In genomic region chr2:186751790-186752189, GRCh38 we compare ENCODE assay signal across 11 cellular contexts. TPM values are rescaled to one million over a fixed set of nuclear protein-coding genes. Genes with fewer than 3 reads are reported as not detected.
DNase-seq lines count a peak whose midpoint lies in the region; ATAC-seq and TF ChIP-seq lines count a peak whose summit lies in the region.
"Had no signal": no experiment of that assay in that cellular context is flagged by ENCODE, and none has a peak within 500 bp of the region (broad histone marks: within the 10 kb centered on the region; RNA-seq: fewer than 3 reads in every experiment).

No MANE protein-coding gene starts in this region.

- POLR2A ChIA-PET in PC-9 (lab: Charles Lee; ENCODE audit: unreplicated experiment), result interaction anchor here (0.5 to 1.2 kb wide), 4 partner anchors 20 to 207 kb away, joined by 3 to 5 read pairs (median 3); no protein-coding TSS in a partner anchor
- POLR2A ChIA-PET in naive thymus-derived CD4-positive, alpha-beta T cell (lab: Charles Lee), result no interaction called here

- peaks cover 0 to 11% (median 0%) of the 10 kb centered on the region in 5 donors for H3K27me3 Mint-ChIP-seq in naive thymus-derived CD4-positive, alpha-beta T cell

- H3K36me3 Mint-ChIP-seq in naive thymus-derived CD4-positive, alpha-beta T cell, result no peaks in the 10 kb centered on the region

- no peaks in the 10 kb centered on the region for H3K9me3 ChIP-seq in PC-9 (ENCODE audit: insufficient read depth, low read depth)
- H3K9me3 ChIP-seq in spleen, result no peaks in the 10 kb centered on the region
- no peaks in the 10 kb centered on the region for H3K9me3 ChIP-seq in naive thymus-derived CD4-positive, alpha-beta T cell (ENCODE audit: control insufficient read depth in 2 of 3, low read length in 3 of 3)
- H3K9me3 ChIP-seq: BLaER1 treated with 17β-estradiol and CSF1 and Interleukin-3, amounts not matched to agents 10 nM and 100 nM; testis had no signal

- BruUV-seq in PC-9 (replicated peaks; lab: Mats Ljungman, UMichigan), result no TSS peak

- no peaks in the 10 kb centered on the region for H4K20me1 ChIP-seq in PC-9 (ENCODE audit: insufficient read depth)
- H4K20me1 ChIP-seq: BLaER1 treated with 17β-estradiol and CSF1 and Interleukin-3, amounts not matched to agents 10 nM and 100 nM had no signal

- no peak for TF ChIP-seq POLR2A in spleen (IDR thresholded peaks at IDR 0.05)
- no peak for TF ChIP-seq POLR2A in erythroblast (IDR thresholded peaks at IDR 0.05; ENCODE audit: low read length)

- H3K4me1 ChIP-seq in PC-9 (replicated peaks; ENCODE audit: insufficient read depth), result peaks cover 12% of the 10 kb centered on the region
- H3K4me1 ChIP-seq in spleen, result no peaks in the 10 kb centered on the region
- H3K4me1 ChIP-seq in naive thymus-derived CD4-positive, alpha-beta T cell (ENCODE audit: control insufficient read depth in 2 of 2, insufficient read depth in 2 of 2, low read length in 2 of 2), result no peaks in the 10 kb centered on the region
- H3K4me1 ChIP-seq: testis had no signal

- peak in 1 of 2 experiments; percentile 46 for DNase-seq in PC-9
- DNase-seq in spleen, result no peak
- no peak for DNase-seq in NAMALWA (ENCODE audit: low spot score)
- DNase-seq in erythroblast (lab: John Stamatoyannopoulos, UW), result no peak
- DNase-seq in naive thymus-derived CD4-positive, alpha-beta T cell, result no peak
- DNase-seq: testis had no signal

- no peak overlapping the region for H2AFZ ChIP-seq in PC-9

- no peaks in the 10 kb centered on the region for H3K9me2 ChIP-seq in PC-9 (ENCODE audit: insufficient read depth)

- 48 to 71% (median 62%) methylated on average over 1 of the region's 1 CpG for WGBS in spleen, 5 donors

- peaks cover 0 to 2% (median 0%) of the 10 kb centered on the region in 11 donors for H3K9me3 Mint-ChIP-seq in naive thymus-derived CD4-positive, alpha-beta T cell

- intact Hi-C loops in PC-9 (cut with micrococcal nuclease; ENCODE audit: unreplicated experiment) (loop anchor here (1.0 kb wide), 1 partner anchor 20 kb away; no protein-coding TSS in a partner anchor), spleen (cut with DNase I; ENCODE audit: low total_unique reads) (no loop called here)
- intact Hi-C loops in naive thymus-derived CD4-positive, alpha-beta T cell (cut with micrococcal nuclease), result no loop called here

- H3K36me3 ChIP-seq in PC-9 (ENCODE audit: low read depth) (no peaks in the 10 kb centered on the region), spleen (no peaks in the 10 kb centered on the region)
- no peaks in the 10 kb centered on the region for H3K36me3 ChIP-seq in naive thymus-derived CD4-positive, alpha-beta T cell (ENCODE audit: control insufficient read depth in 2 of 3, insufficient read depth in 3 of 3, low read length in 3 of 3)

- no peak overlapping the region for H3K4me3 Mint-ChIP-seq in naive thymus-derived CD4-positive, alpha-beta T cell

- no peaks in the 10 kb centered on the region for H3K27me3 ChIP-seq in PC-9 (ENCODE audit: insufficient read depth, low read depth)
- H3K27me3 ChIP-seq in spleen (replicated peaks in 1 of 7), result no peaks in the 10 kb centered on the region
- no peaks in the 10 kb centered on the region for H3K27me3 ChIP-seq in naive thymus-derived CD4-positive, alpha-beta T cell (ENCODE audit: control insufficient read depth in 2 of 2, insufficient read depth in 2 of 2, low read length in 2 of 2)
- H3K27me3 ChIP-seq: BLaER1 treated with 17β-estradiol and CSF1 and Interleukin-3, amounts not matched to agents 10 nM and 100 nM; testis had no signal

- peaks cover 0 to 5% (median 0%) of the 10 kb centered on the region in 7 donors for H3K4me1 Mint-ChIP-seq in naive thymus-derived CD4-positive, alpha-beta T cell

- H3K79me2 ChIP-seq in PC-9 (ENCODE audit: low read depth), result no peaks in the 10 kb centered on the region

- CTCF ChIA-PET in PC-9 (lab: Charles Lee), result no interaction called here
- CTCF ChIA-PET in naive thymus-derived CD4-positive, alpha-beta T cell (lab: Charles Lee), result no interaction called here

- H3K4me3 ChIP-seq in PC-9, result no peak overlapping the region
- no peak overlapping the region for H3K4me3 ChIP-seq in spleen
- H3K4me3 ChIP-seq in naive thymus-derived CD4-positive, alpha-beta T cell (ENCODE audit: low read length), result no peak overlapping the region
- H3K4me3 ChIP-seq: BLaER1 treated with 17β-estradiol and CSF1 and Interleukin-3, amounts not matched to agents 10 nM and 100 nM; testis had no signal

- peak; percentile 92 for ATAC-seq in GM18520 (IDR thresholded peaks at IDR 0.05; ENCODE audit: unreplicated experiment)
- peak; percentile 90 for ATAC-seq in GM21381 (IDR thresholded peaks at IDR 0.05; ENCODE audit: unreplicated experiment)
- ATAC-seq in HG03045 (IDR thresholded peaks at IDR 0.05; ENCODE audit: unreplicated experiment), result peak; percentile 81
- no peak for ATAC-seq in naive thymus-derived CD4-positive, alpha-beta T cell
- ATAC-seq: Right ventricle myocardium inferior had no signal

- H3F3A ChIP-seq in PC-9 (ENCODE audit: insufficient read depth, low read depth), result no peaks in the 10 kb centered on the region

- H3K4me2 ChIP-seq in PC-9, result no peak overlapping the region

- H3K27ac Mint-ChIP-seq in naive thymus-derived CD4-positive, alpha-beta T cell, result no peak overlapping the region

- TF ChIP-seq CTCF in PC-9 (conservative IDR thresholded peaks at IDR 0.05) (no peak), spleen (IDR thresholded peaks at IDR 0.05 in 8 of 11, conservative IDR thresholded peaks at IDR 0.05 in 3 of 11) (no peak)

- H3K27ac ChIP-seq in PC-9, result peak overlapping the region; percentile 60
- no peak overlapping the region for H3K27ac ChIP-seq in spleen
- H3K27ac ChIP-seq in naive thymus-derived CD4-positive, alpha-beta T cell (ENCODE audit: low read depth, low read length), result no peak overlapping the region
- H3K27ac ChIP-seq: BLaER1 treated with 17β-estradiol and CSF1 and Interleukin-3, amounts not matched to agents 10 nM and 100 nM; testis had no signal

RNA-seq across cellular contexts. Expression of gene FAM171B, which starts 57.9 kb away (rescaled TPM):
- total RNA-seq in PC-9 (2021) (6.1 and 7.3 TPM in 2 replicates), spleen (1 to 10 TPM; 3.2 to 6.4 (median 5.0) TPM)
- under 1 TPM; 0.33 to 0.51 (median 0.35) TPM for polyA plus RNA-seq in spleen
- total RNA-seq in naive thymus-derived CD4-positive, alpha-beta T cell, result under 1 TPM in 4 of 5 experiments, not detected in 1; 0.05 to 0.91 (median 0.36) TPM
- polyA plus RNA-seq in naive thymus-derived CD4-positive, alpha-beta T cell, result under 1 TPM in 1 of 2 donors, not detected in 1; 0.02 TPM
